Comparison of ENCODE assay signal across 1 cellular context in genomic region chr18:36828630-36829361, GRCh38.
TF ChIP-seq lines count a peak whose summit lies in the region.

Gene KIAA1328 (plus strand): TSS chr18:36829127. CDS start chr18:36829139, 12 bp downstream.
Gene TPGS2 (minus strand): TSS chr18:36829002. CDS start chr18:36828767, 235 bp downstream.

TF ChIP-seq in K562, 482 proteins besides CTCF, POLR2A, EP300 and RAD21 (continued from another document and continues in another):
- TF ChIP-seq UBTF (IDR thresholded peaks at IDR 0.05; ENCODE audit: borderline replicate concordance in 1 of 2, low read depth in 2 of 2, low read length in 2 of 2) (peak; percentile 58 to 83; a peak in 3 of 4 replicates), ZNF316 (IDR thresholded peaks at IDR 0.05) (no peak), ARID3B (CRISPR knock-in tag; IDR thresholded peaks at IDR 0.05; ENCODE audit: borderline replicate concordance) (0 out of 2 replicates have a peak, but pooled peaks have one; percentile 68), LARP7 (IDR thresholded peaks at IDR 0.05) (no peak), YY1 (IDR thresholded peaks at IDR 0.05; ENCODE audit: borderline replicate concordance in 1 of 3, control insufficient read depth in 1 of 3, extremely low read depth in 1 of 3, insufficient read depth in 3 of 3, insufficient read length in 1 of 3, insufficient replicate concordance in 2 of 3, low read depth in 1 of 3, low read length in 2 of 3) (peak; percentile 89 to 96 (median 94)), SAFB (IDR thresholded peaks at IDR 0.05; ENCODE audit: borderline replicate concordance, low read depth, low read length) (peak; percentile 83), DACH1 (IDR thresholded peaks at IDR 0.05; ENCODE audit: partially characterized antibody) (no peak), SPI1 (IDR thresholded peaks at IDR 0.05; ENCODE audit: borderline replicate concordance, low read depth, low read length) (no peak), CREB5 (CRISPR knock-in tag; IDR thresholded peaks at IDR 0.05) (no peak), HNRNPL (IDR thresholded peaks at IDR 0.05; ENCODE audit: low read depth, low read length) (peak; percentile 63; the same call in 1 of the 2 replicates), ZBTB2 (IDR thresholded peaks at IDR 0.05) (no peak), MLX (CRISPR knock-in tag; conservative IDR thresholded peaks at IDR 0.05) (no peak), SRF (CRISPR knock-in tag; IDR thresholded peaks at IDR 0.05) (no peak; a peak in 1 of 4 replicates), CREM (IDR thresholded peaks at IDR 0.05; ENCODE audit: low read depth) (peak; percentile 94), HDAC8 (tag; IDR thresholded peaks at IDR 0.05) (peak; percentile 27; the same call in 1 of the 2 replicates), MEF2A (IDR thresholded peaks at IDR 0.05; ENCODE audit: control insufficient read depth, low read depth, low read length) (no peak), ZNF318 (IDR thresholded peaks at IDR 0.05; ENCODE audit: borderline replicate concordance in 1 of 2, low read depth in 1 of 2) (no peak), POLR2AphosphoS5 (IDR thresholded peaks at IDR 0.05; ENCODE audit: control insufficient read depth, insufficient read depth, low read depth, low read length) (peak; percentile 30), XRCC4 (IDR thresholded peaks at IDR 0.05; ENCODE audit: extremely low read depth, insufficient read depth, insufficient read length) (no peak), ZFP1 (CRISPR knock-in tag; IDR thresholded peaks at IDR 0.05) (no peak), MCM3 (IDR thresholded peaks at IDR 0.05) (no peak), BRF2 (IDR thresholded peaks at IDR 0.05; ENCODE audit: borderline replicate concordance, insufficient read depth, insufficient read length) (no peak), ETV5 (CRISPR knock-in tag; IDR thresholded peaks at IDR 0.05; ENCODE audit: low read depth) (peak; percentile 31; the same call in 1 of the 2 replicates), ZNF830 (CRISPR knock-in tag; IDR thresholded peaks at IDR 0.05) (peak; percentile 82; the same call in 1 of the 2 replicates), NCOR1 (IDR thresholded peaks at IDR 0.05) (0 out of 2 replicates have a peak, but pooled peaks have one; percentile 21), TSHZ1 (CRISPR knock-in tag; IDR thresholded peaks at IDR 0.05) (no peak), ZNF384 (IDR thresholded peaks at IDR 0.05; ENCODE audit: low read depth, low read length) (0 out of 2 replicates have a peak, but pooled peaks have one; percentile 4), TARDBP (IDR thresholded peaks at IDR 0.05) (peak; percentile 86; the same call in 1 of the 2 replicates), ATF6 (CRISPR knock-in tag; IDR thresholded peaks at IDR 0.05) (no peak), ZNF239 (CRISPR knock-in tag; IDR thresholded peaks at IDR 0.05) (no peak), L3MBTL2 (IDR thresholded peaks at IDR 0.05) (peak; percentile 99)
